ENCODE assay signal across 8 cellular contexts in the genomic region with DNA sequence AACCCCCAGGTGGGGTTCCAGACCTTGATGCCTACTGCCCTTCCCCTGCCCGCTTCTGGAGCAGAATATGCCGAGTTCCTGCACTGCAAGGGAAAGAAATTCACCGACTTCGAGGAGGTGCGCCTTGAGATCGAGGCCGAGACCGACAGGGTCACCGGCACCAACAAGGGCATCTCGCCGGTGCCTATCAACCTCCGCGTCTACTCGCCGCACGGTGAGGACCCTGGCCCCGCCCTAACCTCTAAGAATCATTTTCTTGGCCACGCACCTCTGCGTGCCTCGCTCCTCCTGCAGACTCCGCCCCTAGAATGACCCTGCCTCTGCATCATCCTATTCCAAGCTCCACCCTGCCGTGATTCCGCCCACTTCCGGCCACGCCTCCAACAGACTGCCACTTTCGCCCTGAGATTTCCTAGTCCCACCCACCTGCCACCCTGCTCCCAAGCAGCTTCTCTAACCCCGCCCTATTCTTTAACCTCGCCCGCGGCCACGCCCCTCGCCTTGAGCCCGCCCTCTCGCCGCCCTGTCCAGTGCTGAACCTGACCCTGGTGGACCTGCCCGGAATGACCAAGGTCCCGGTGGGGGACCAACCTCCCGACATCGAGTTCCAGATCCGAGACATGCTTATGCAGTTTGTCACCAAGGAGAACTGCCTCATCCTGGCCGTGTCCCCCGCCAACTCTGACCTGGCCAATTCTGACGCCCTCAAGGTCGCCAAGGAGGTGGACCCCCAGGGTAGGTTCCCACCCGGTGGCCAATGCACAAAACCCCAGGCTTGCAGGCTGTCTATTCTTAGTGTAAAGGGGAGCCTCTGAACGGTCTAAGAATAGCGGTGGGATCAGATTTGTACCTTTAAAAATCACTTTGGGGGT. TPM values are rescaled to one million over a fixed set of nuclear protein-coding genes. Genes with fewer than 3 reads are reported as not detected.
DNase-seq lines count a peak whose midpoint lies in the region; ATAC-seq and TF ChIP-seq lines count a peak whose summit lies in the region.

No MANE protein-coding gene starts in this region.

- no peak overlapping the region for H2AFZ ChIP-seq in SK-N-SH (ENCODE audit: low read depth)

- H3K4me2 ChIP-seq in SK-N-SH, result no peak overlapping the region

- POLR2A ChIA-PET in SK-N-SH (lab: Yijun Ruan, JAX), result no interaction called here

- TF ChIP-seq RAD21 in SK-N-SH (IDR thresholded peaks at IDR 0.05; ENCODE audit: low read length), result no peak

- no peak for TF ChIP-seq EP300 in SK-N-SH (IDR thresholded peaks at IDR 0.05; ENCODE audit: borderline replicate concordance in 1 of 2, low read depth in 1 of 2, low read length in 1 of 2)

- no peaks in the 10 kb centered on the region for H3K9me3 ChIP-seq in SK-N-SH
- no peaks in the 10 kb centered on the region for H3K9me3 ChIP-seq in neutrophil
- H3K9me3 ChIP-seq in subcutaneous abdominal adipose tissue (ENCODE audit: control insufficient read depth in 5 of 5, low read length in 5 of 5), result no peaks in the 10 kb centered on the region

- peaks cover 11% of the 10 kb centered on the region for H3F3A ChIP-seq in SK-N-SH (replicated peaks; ENCODE audit: insufficient read depth)

- TF ChIP-seq CTCF in SK-N-SH (IDR thresholded peaks at IDR 0.05) (no peak), neutrophil (IDR thresholded peaks at IDR 0.05) (peak; percentile 38)

- no peak overlapping the region for H3K27ac ChIP-seq in SK-N-SH (ENCODE audit: low read depth in 2 of 2, low read length in 1 of 2)
- H3K27ac ChIP-seq in neutrophil, result no peak overlapping the region
- H3K27ac ChIP-seq in subcutaneous abdominal adipose tissue (ENCODE audit: low read depth, low read length), result no peak overlapping the region

- H3K9ac ChIP-seq in SK-N-SH (no peak overlapping the region), subcutaneous abdominal adipose tissue (ENCODE audit: low read length in 5 of 5) (peak overlapping the region in 1 of 5 donors; percentile 5)

- no peaks in the 10 kb centered on the region for H3K9me2 ChIP-seq in SK-N-SH

- H4K20me1 ChIP-seq in SK-N-SH (ENCODE audit: insufficient read depth), result no peaks in the 10 kb centered on the region

- H3K4me1 ChIP-seq in SK-N-SH (ENCODE audit: control insufficient read depth in 1 of 2, insufficient read depth in 2 of 2, low read depth in 1 of 2, low read length in 1 of 2) (peaks cover 18 to 24% of the 10 kb centered on the region in 2 experiments; a peak in 3 of 4 replicates), neutrophil (ENCODE audit: control insufficient read depth in 1 of 2, insufficient read depth in 1 of 2, low read depth in 1 of 2, low read length in 1 of 2) (peaks cover 13 to 18% of the 10 kb centered on the region in 2 experiments), subcutaneous abdominal adipose tissue (ENCODE audit: control insufficient read depth in 5 of 5, insufficient read depth in 5 of 5, low read length in 5 of 5) (peaks cover 0 to 43% (median 34%) of the 10 kb centered on the region in 5 donors)

- H3K4me3 ChIP-seq in SK-N-SH (ENCODE audit: low read depth in 2 of 2, low read length in 1 of 2) (no peak overlapping the region), neutrophil (ENCODE audit: low read depth in 1 of 2, low read length in 1 of 2) (peak overlapping the region; percentile 48 to 51), subcutaneous abdominal adipose tissue (ENCODE audit: low read depth in 1 of 5, low read length in 5 of 5) (peak overlapping the region in 4 of 5 donors; percentile 45 to 55 (median 51))

- 87% methylated on average over 45 of the region's 47 CpGs for WGBS in SK-N-SH (ENCODE audit: low lambda C conversion rate)

- peak; percentile 69 for DNase-seq in SK-N-SH
- DNase-seq in RPMI8226, result peak; percentile 98
- peak; percentile 60 to 87 (median 75) for DNase-seq in activated naive CD4-positive, alpha-beta T cell (lab: John Stamatoyannopoulos, UW)
- peak; percentile 98 for DNase-seq in germinal center (ENCODE audit: low spot score)

- no peak for ATAC-seq in SK-N-SH treated with all-trans-retinoic acid at 6 μM for 48 hours
- peak; percentile 80 for ATAC-seq in HG03378 (IDR thresholded peaks at IDR 0.05; ENCODE audit: unreplicated experiment)

- H3K27me3 ChIP-seq in SK-N-SH (ENCODE audit: insufficient read depth) (no peaks in the 10 kb centered on the region), neutrophil (peaks cover 5% of the 10 kb centered on the region), subcutaneous abdominal adipose tissue (ENCODE audit: control insufficient read depth in 5 of 5, insufficient read depth in 4 of 5, low read length in 5 of 5) (peaks cover 0 to 22% (median 6%) of the 10 kb centered on the region in 5 donors)

- no peaks in the 10 kb centered on the region for H3K79me2 ChIP-seq in SK-N-SH (ENCODE audit: insufficient read depth)

- peaks cover 12 to 13% of the 10 kb centered on the region in 2 experiments for H3K36me3 ChIP-seq in SK-N-SH (replicated peaks in 1 of 2; ENCODE audit: control insufficient read depth in 1 of 2, insufficient read depth in 2 of 2, low read length in 1 of 2)
- no peaks in the 10 kb centered on the region for H3K36me3 ChIP-seq in neutrophil
- peaks cover 0 to 18% (median 13%) of the 10 kb centered on the region in 5 donors for H3K36me3 ChIP-seq in subcutaneous abdominal adipose tissue (ENCODE audit: control insufficient read depth in 5 of 5, insufficient read depth in 5 of 5, low read length in 5 of 5)

- CTCF ChIA-PET in SK-N-SH (lab: Yijun Ruan, JAX), result interaction anchor here (1.1 kb wide), 1 partner anchor 37 kb away, joined by 3 read pairs; no protein-coding TSS in a partner anchor

TF ChIP-seq in SK-N-SH, 30 proteins besides CTCF, POLR2A, EP300 and RAD21 (continues in another document):
- TF ChIP-seq, protein P1, sequence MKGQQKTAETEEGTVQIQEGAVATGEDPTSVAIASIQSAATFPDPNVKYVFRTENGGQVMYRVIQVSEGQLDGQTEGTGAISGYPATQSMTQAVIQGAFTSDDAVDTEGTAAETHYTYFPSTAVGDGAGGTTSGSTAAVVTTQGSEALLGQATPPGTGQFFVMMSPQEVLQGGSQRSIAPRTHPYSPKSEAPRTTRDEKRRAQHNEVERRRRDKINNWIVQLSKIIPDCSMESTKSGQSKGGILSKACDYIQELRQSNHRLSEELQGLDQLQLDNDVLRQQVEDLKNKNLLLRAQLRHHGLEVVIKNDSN (IDR thresholded peaks at IDR 0.05; ENCODE audit: borderline replicate concordance, low read depth), result no peak

TF ChIP-seq in SK-N-SH treated with all-trans-retinoic acid at 6 μM for 48 hours, 23 proteins besides CTCF, POLR2A, EP300 and RAD21:
- no peak for TF ChIP-seq ZC3H10 (CRISPR knock-in tag; IDR thresholded peaks at IDR 0.05)
- no peak for TF ChIP-seq ZNF565 (CRISPR knock-in tag; conservative IDR thresholded peaks at IDR 0.05; ENCODE audit: low read depth)
- no peak for TF ChIP-seq TCF4 (CRISPR knock-in tag; IDR thresholded peaks at IDR 0.05; ENCODE audit: borderline replicate concordance)
- no peak for TF ChIP-seq OSR1 (CRISPR knock-in tag; IDR thresholded peaks at IDR 0.05)
- no peak for TF ChIP-seq ESRRG (CRISPR knock-in tag; IDR thresholded peaks at IDR 0.05)

RNA-seq across cellular contexts. Expression of a gene that starts 15.6 kb away (rescaled TPM):
- 31.0 and 35.7 TPM in 2 replicates for polyA plus RNA-seq in SK-N-SH (2012; rRNA removed)
- 10.3 and 15.7 TPM in 2 replicates for polyA plus RNA-seq in SK-N-SH (2012; cell fraction: cytosol; rRNA removed)
- polyA plus RNA-seq in SK-N-SH (2012; cell fraction: nucleus; rRNA removed), result 167 and 203 TPM in 2 replicates

RNA-seq across cellular contexts. Expression of a gene that starts 27.4 kb away (rescaled TPM):
- polyA plus RNA-seq in SK-N-SH (2012; rRNA removed), result 36.6 and 37.0 TPM in 2 replicates
- 21.4 and 22.4 TPM in 2 replicates for polyA plus RNA-seq in SK-N-SH (2012; cell fraction: cytosol; rRNA removed)
- polyA plus RNA-seq in SK-N-SH (2012; cell fraction: nucleus; rRNA removed), result 98.3 and 112 TPM in 2 replicates

RNA-seq across cellular contexts. Expression of a gene that starts 57.1 kb away (rescaled TPM):
- polyA plus RNA-seq in SK-N-SH (2012; rRNA removed), result 103 and 120 TPM in 2 replicates
- 84.7 and 98.3 TPM in 2 replicates for polyA plus RNA-seq in SK-N-SH (2012; cell fraction: cytosol; rRNA removed)
- polyA plus RNA-seq in SK-N-SH (2012; cell fraction: nucleus; rRNA removed), result 156 and 170 TPM in 2 replicates

RNA-seq across cellular contexts. Expression of a gene that starts 57.3 kb away (rescaled TPM):
- 84.1 and 89.7 TPM in 2 replicates for polyA plus RNA-seq in SK-N-SH (2012; rRNA removed)
- 63.4 and 76.6 TPM in 2 replicates for polyA plus RNA-seq in SK-N-SH (2012; cell fraction: cytosol; rRNA removed)
- polyA plus RNA-seq in SK-N-SH (2012; cell fraction: nucleus; rRNA removed), result 27.7 and 32.2 TPM in 2 replicates

RNA-seq across cellular contexts. Expression of a gene that starts 58.7 kb away (rescaled TPM):
- polyA plus RNA-seq in SK-N-SH (2012; rRNA removed), result 79.4 and 109 TPM in 2 replicates
- 53.9 and 87.3 TPM in 2 replicates for polyA plus RNA-seq in SK-N-SH (2012; cell fraction: cytosol; rRNA removed)
- polyA plus RNA-seq in SK-N-SH (2012; cell fraction: nucleus; rRNA removed), result 44.6 and 72.8 TPM in 2 replicates

Comparison
In these comparisons a context has a peak if more than half of its experiments do, and no peak if none do; other contexts are left out.
1. H3K4me3 ChIP-seq: peak in neutrophil (2 of 2) and subcutaneous abdominal adipose tissue (4 of 5); none in SK-N-SH (0 of 2).
2. Peak in every context shown above with its lines, with median percentiles within 50 percentile points of each other: DNase-seq.